Comparison of ENCODE assay signal across 13 cellular contexts in the genomic region with DNA sequence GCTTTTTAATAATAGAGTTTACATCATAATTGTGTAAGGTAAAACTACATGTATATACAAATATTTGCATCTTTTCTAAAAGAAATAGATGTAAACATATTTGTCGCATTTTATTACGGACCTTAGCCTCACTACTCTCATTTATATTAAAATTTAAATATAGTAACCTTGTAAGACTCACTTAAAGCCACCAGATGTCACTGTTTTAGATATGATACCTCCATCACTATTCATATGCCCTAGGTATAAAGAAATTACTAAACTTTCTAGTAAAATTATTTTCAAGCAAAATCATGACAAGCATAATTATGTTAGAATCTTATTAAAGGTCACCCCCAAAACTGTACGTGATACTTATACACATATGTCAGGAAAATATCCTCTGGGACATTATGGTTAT.
DNase-seq lines count a peak whose midpoint lies in the region; TF ChIP-seq lines count a peak whose summit lies in the region.
"Had no signal": no experiment of that assay in that cellular context is flagged by ENCODE, and none has a peak within 500 bp of the region (broad histone marks: within the 10 kb centered on the region; RNA-seq: fewer than 3 reads in every experiment).

No MANE protein-coding gene starts in this region.

- H3K27me3 Mint-ChIP-seq in MCF 10A (ENCODE audit: insufficient read depth, unreplicated experiment): peaks cover 25% of the 10 kb centered on the region
- H3K27me3 Mint-ChIP-seq: CD4-positive, CD25-positive, alpha-beta regulatory T cell had no signal

- peak; percentile 3 for DNase-seq in MCF 10A (ENCODE audit: unreplicated experiment)
- DNase-seq in mammary epithelial cell: no peak
- peak; percentile 0 for DNase-seq in epithelial cell of esophagus (ENCODE audit: low read depth)
- no peak for DNase-seq in central memory CD4-positive, alpha-beta T cell
- no peak for DNase-seq in testis
- DNase-seq in NCI-H2196 (lab: John Stamatoyannopoulos, UW; ENCODE audit: unreplicated experiment): no peak
- no peak for DNase-seq in spleen
- DNase-seq: CD4-positive, CD25-positive, alpha-beta regulatory T cell; cerebellar nuclear complex; head of caudate nucleus; mucosa of descending colon had no signal

- no peak for TF ChIP-seq POLR2A in testis (IDR thresholded peaks at IDR 0.05)
- TF ChIP-seq POLR2A in spleen (IDR thresholded peaks at IDR 0.05): no peak

- CTCF ChIA-PET in MCF 10A (lab: Yijun Ruan, JAX) (interaction anchor here (0.6 to 1.9 kb wide), 7 partner anchors 11 to 886 kb away, joined by 3 to 9 read pairs (median 4); no protein-coding TSS in a partner anchor), mammary epithelial cell (lab: Charles Lee; ENCODE audit: low non-redundant PET) (no interaction called here)

- H3K27ac ChIP-seq in mammary epithelial cell (ENCODE audit: insufficient read depth, low read depth, low read length) (no peak overlapping the region), OCI-LY3 (ENCODE audit: low read length) (no peak overlapping the region), testis (no peak overlapping the region), spleen (no peak overlapping the region)

- TF ChIP-seq CTCF in MCF 10A (IDR thresholded peaks at IDR 0.05; ENCODE audit: unreplicated experiment) (no peak), mammary epithelial cell (conservative IDR thresholded peaks at IDR 0.05 in 1 of 2, IDR thresholded peaks at IDR 0.05 in 1 of 2; ENCODE audit: extremely low read depth in 1 of 2, insufficient read depth in 1 of 2, low read depth in 1 of 2, low read length in 2 of 2) (peak in 1 of 2 donors; percentile 10), OCI-LY3 (IDR thresholded peaks at IDR 0.05; ENCODE audit: low read depth, low read length) (peak; percentile 42), epithelial cell of esophagus (IDR thresholded peaks at IDR 0.05; ENCODE audit: insufficient read depth, low read depth, low read length, missing control alignments) (no peak), testis (IDR thresholded peaks at IDR 0.05) (peak in 1 of 3 experiments; percentile 18), spleen (IDR thresholded peaks at IDR 0.05 in 8 of 11, conservative IDR thresholded peaks at IDR 0.05 in 3 of 11) (no peak)

- intact Hi-C loops in MCF 10A (cut with micrococcal nuclease) (loop anchor here (2.0 to 10.0 kb wide), 2 partner anchors 628 to 1534 kb away; no protein-coding TSS in a partner anchor), mammary epithelial cell (cut with micrococcal nuclease) (loop anchor here (5.0 kb wide), 1 partner anchor 1536 kb away; no protein-coding TSS in a partner anchor), testis (cut with DNase I; ENCODE audit: low total_unique reads) (no loop called here), spleen (cut with DNase I; ENCODE audit: low total_unique reads) (no loop called here)

- H3K36me3 ChIP-seq in mammary epithelial cell (ENCODE audit: insufficient read depth, low read length): no peaks in the 10 kb centered on the region
- H3K36me3 ChIP-seq in OCI-LY3 (replicated peaks; ENCODE audit: low read depth, low read length): no peaks in the 10 kb centered on the region
- H3K36me3 ChIP-seq in testis (ENCODE audit: low read depth, missing control alignments): no peaks in the 10 kb centered on the region
- no peaks in the 10 kb centered on the region for H3K36me3 ChIP-seq in spleen

- H3K9me3 Mint-ChIP-seq in MCF 10A (ENCODE audit: unreplicated experiment): no peaks in the 10 kb centered on the region

- no peak overlapping the region for H3K27ac Mint-ChIP-seq in MCF 10A (ENCODE audit: low read depth, unreplicated experiment)
- H3K27ac Mint-ChIP-seq: CD4-positive, CD25-positive, alpha-beta regulatory T cell; T-helper 2 cell treated with Interferon-gamma antibody and Interleukin-4, amounts not matched to agents 5 μg/mL and 100 μg/mL, for 36 hours had no signal

- 18% methylated on average over 3 of the region's 3 CpGs for WGBS in mammary epithelial cell (ENCODE audit: low coverage, missing lambda C conversion rate)
- 72 to 73% methylated on average over 3 of the region's 3 CpGs for WGBS in testis, 2 donors
- WGBS in spleen, 5 donors: 71 to 79% (median 73%) methylated on average over 3 of the region's 3 CpGs

- in situ Hi-C loops in mammary epithelial cell (cut with MboI; ENCODE audit: low sequenced_read_pairs in 2 of 2): no loop called here

- no peak overlapping the region for H3K4me3 Mint-ChIP-seq in MCF 10A (ENCODE audit: unreplicated experiment)
- H3K4me3 Mint-ChIP-seq: CD4-positive, CD25-positive, alpha-beta regulatory T cell; T-helper 2 cell treated with Interferon-gamma antibody and Interleukin-4, amounts not matched to agents 5 μg/mL and 100 μg/mL, for 36 hours had no signal

- H3K79me2 ChIP-seq in mammary epithelial cell (ENCODE audit: insufficient read depth, low read length): no peaks in the 10 kb centered on the region
- no peaks in the 10 kb centered on the region for H3K79me2 ChIP-seq in OCI-LY3 (ENCODE audit: low read length)

- H3K36me3 Mint-ChIP-seq in MCF 10A (ENCODE audit: insufficient read depth, unreplicated experiment): no peaks in the 10 kb centered on the region
- H3K36me3 Mint-ChIP-seq: CD4-positive, CD25-positive, alpha-beta regulatory T cell had no signal

- H3K9ac ChIP-seq in mammary epithelial cell (ENCODE audit: insufficient read depth, low read length): no peak overlapping the region
- no peak overlapping the region for H3K9ac ChIP-seq in OCI-LY3 (ENCODE audit: low read length)

- BruUV-seq in MCF 10A (replicated peaks; lab: Mats Ljungman, UMichigan) (no TSS peak), mammary epithelial cell (replicated peaks; lab: Mats Ljungman, UMichigan) (no TSS peak)

- POLR2A ChIA-PET in MCF 10A (lab: Yijun Ruan, JAX): no interaction called here

- no peaks in the 10 kb centered on the region for H3K4me1 ChIP-seq in mammary epithelial cell (ENCODE audit: insufficient read depth, low read length)
- no peaks in the 10 kb centered on the region for H3K4me1 ChIP-seq in OCI-LY3 (ENCODE audit: low read length)
- no peaks in the 10 kb centered on the region for H3K4me1 ChIP-seq in testis
- no peaks in the 10 kb centered on the region for H3K4me1 ChIP-seq in spleen

- no peak overlapping the region for H3K4me3 ChIP-seq in mammary epithelial cell (replicated peaks in 1 of 3; ENCODE audit: insufficient read depth in 1 of 3, low read depth in 2 of 3, low read length in 3 of 3)
- no peak overlapping the region for H3K4me3 ChIP-seq in OCI-LY3 (ENCODE audit: low read length)
- H3K4me3 ChIP-seq in epithelial cell of esophagus (ENCODE audit: low read length): no peak overlapping the region
- no peak overlapping the region for H3K4me3 ChIP-seq in testis
- no peak overlapping the region for H3K4me3 ChIP-seq in spleen
- H3K4me3 ChIP-seq: mucosa of descending colon had no signal

- H3K9me3 ChIP-seq in mammary epithelial cell (replicated peaks; ENCODE audit: insufficient read depth, low read length) (peaks cover 15% of the 10 kb centered on the region), OCI-LY3 (ENCODE audit: insufficient read depth, low read length) (no peaks in the 10 kb centered on the region), testis (no peaks in the 10 kb centered on the region), spleen (no peaks in the 10 kb centered on the region)
- H3K9me3 ChIP-seq: mucosa of descending colon had no signal

- H2AFZ ChIP-seq in mammary epithelial cell (ENCODE audit: low read depth, low read length) (no peak overlapping the region), OCI-LY3 (ENCODE audit: low read depth, low read length) (no peak overlapping the region)

- H3K27me3 ChIP-seq in mammary epithelial cell (ENCODE audit: insufficient read depth, low read length) (no peaks in the 10 kb centered on the region), OCI-LY3 (ENCODE audit: low read depth, low read length) (no peaks in the 10 kb centered on the region), testis (no peaks in the 10 kb centered on the region), spleen (replicated peaks in 1 of 7) (no peaks in the 10 kb centered on the region)

- H3K4me2 ChIP-seq in mammary epithelial cell (ENCODE audit: insufficient read depth, low read depth, low read length) (no peak overlapping the region), OCI-LY3 (ENCODE audit: low read length) (no peak overlapping the region)

- no peaks in the 10 kb centered on the region for H3K4me1 Mint-ChIP-seq in MCF 10A (ENCODE audit: insufficient read depth, unreplicated experiment)
- H3K4me1 Mint-ChIP-seq: CD4-positive, CD25-positive, alpha-beta regulatory T cell had no signal

- H4K20me1 ChIP-seq in mammary epithelial cell (ENCODE audit: insufficient read depth, low read length) (no peaks in the 10 kb centered on the region), OCI-LY3 (ENCODE audit: insufficient read depth, low read length) (no peaks in the 10 kb centered on the region)

- dilution Hi-C loops in mammary epithelial cell (cut with HindIII; ENCODE audit: low sequenced_read_pairs): no loop called here

Comparison
In these comparisons a context has a peak if more than half of its experiments do, and no peak if none do; other contexts are left out.
1. DNase-seq: peak in MCF 10A (single experiment) and epithelial cell of esophagus (single experiment); none in mammary epithelial cell (single experiment), central memory CD4-positive, alpha-beta T cell (single experiment), testis (single experiment), NCI-H2196 (single experiment) and spleen (single experiment).
2. intact Hi-C loops: an anchor here in MCF 10A (2.0 to 10.0 kb wide) and mammary epithelial cell (5.0 kb wide); none called in testis and spleen.